In the genomic region with DNA sequence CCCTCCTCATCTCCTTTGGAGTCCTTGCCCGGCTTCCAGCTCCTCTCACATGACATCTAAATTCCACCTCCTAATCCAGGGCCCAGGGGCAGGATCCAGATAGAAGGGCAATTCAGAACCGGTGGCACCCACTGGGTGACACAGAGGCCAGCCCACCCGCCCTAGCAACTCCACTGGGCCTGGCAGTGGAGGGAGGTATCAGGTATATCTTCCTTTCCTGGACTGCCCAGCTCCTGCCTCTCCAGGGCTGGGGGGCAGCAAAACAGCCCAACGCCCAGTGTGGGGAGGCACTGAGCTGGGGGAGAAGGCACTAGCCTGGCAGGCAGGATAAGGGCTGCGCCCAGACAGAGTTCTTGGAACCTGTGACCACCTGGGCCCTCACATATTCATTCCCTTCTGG, we compare ENCODE assay signal across 1 cellular context.
TF ChIP-seq lines count a peak whose summit lies in the region.

No MANE protein-coding gene starts in this region.

TF ChIP-seq in HCT116, 20 proteins besides CTCF, POLR2A, EP300 and RAD21 (continued from another document):
- TF ChIP-seq, protein P1, sequence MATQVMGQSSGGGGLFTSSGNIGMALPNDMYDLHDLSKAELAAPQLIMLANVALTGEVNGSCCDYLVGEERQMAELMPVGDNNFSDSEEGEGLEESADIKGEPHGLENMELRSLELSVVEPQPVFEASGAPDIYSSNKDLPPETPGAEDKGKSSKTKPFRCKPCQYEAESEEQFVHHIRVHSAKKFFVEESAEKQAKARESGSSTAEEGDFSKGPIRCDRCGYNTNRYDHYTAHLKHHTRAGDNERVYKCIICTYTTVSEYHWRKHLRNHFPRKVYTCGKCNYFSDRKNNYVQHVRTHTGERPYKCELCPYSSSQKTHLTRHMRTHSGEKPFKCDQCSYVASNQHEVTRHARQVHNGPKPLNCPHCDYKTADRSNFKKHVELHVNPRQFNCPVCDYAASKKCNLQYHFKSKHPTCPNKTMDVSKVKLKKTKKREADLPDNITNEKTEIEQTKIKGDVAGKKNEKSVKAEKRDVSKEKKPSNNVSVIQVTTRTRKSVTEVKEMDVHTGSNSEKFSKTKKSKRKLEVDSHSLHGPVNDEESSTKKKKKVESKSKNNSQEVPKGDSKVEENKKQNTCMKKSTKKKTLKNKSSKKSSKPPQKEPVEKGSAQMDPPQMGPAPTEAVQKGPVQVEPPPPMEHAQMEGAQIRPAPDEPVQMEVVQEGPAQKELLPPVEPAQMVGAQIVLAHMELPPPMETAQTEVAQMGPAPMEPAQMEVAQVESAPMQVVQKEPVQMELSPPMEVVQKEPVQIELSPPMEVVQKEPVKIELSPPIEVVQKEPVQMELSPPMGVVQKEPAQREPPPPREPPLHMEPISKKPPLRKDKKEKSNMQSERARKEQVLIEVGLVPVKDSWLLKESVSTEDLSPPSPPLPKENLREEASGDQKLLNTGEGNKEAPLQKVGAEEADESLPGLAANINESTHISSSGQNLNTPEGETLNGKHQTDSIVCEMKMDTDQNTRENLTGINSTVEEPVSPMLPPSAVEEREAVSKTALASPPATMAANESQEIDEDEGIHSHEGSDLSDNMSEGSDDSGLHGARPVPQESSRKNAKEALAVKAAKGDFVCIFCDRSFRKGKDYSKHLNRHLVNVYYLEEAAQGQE (IDR thresholded peaks at IDR 0.05; ENCODE audit: low read depth) = no peak
- TF ChIP-seq JUND (IDR thresholded peaks at IDR 0.05) (no peak), EGR1 (IDR thresholded peaks at IDR 0.05; ENCODE audit: low read depth) (no peak), SIN3A (IDR thresholded peaks at IDR 0.05; ENCODE audit: low read depth) (no peak)
- TF ChIP-seq, protein P2, sequence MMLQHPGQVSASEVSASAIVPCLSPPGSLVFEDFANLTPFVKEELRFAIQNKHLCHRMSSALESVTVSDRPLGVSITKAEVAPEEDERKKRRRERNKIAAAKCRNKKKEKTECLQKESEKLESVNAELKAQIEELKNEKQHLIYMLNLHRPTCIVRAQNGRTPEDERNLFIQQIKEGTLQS (IDR thresholded peaks at IDR 0.05) = no peak
